Comparison of ENCODE assay signal across 1 cellular context in genomic region chr19:34595683-34596082, GRCh38.
TF ChIP-seq lines count a peak whose summit lies in the region.

No MANE protein-coding gene starts in this region.

TF ChIP-seq in IMR-90, 13 proteins besides CTCF, POLR2A, EP300 and RAD21:
- TF ChIP-seq CHD1 (IDR thresholded peaks at IDR 0.05; ENCODE audit: low read depth, low read length) (no peak), MXI1 (IDR thresholded peaks at IDR 0.05; ENCODE audit: borderline replicate concordance, low read depth, low read length) (no peak), NFE2L2 (IDR thresholded peaks at IDR 0.05; ENCODE audit: low read depth, low read length) (no peak)
